Comparison of ENCODE assay signal across 9 cellular contexts in the genomic region with DNA sequence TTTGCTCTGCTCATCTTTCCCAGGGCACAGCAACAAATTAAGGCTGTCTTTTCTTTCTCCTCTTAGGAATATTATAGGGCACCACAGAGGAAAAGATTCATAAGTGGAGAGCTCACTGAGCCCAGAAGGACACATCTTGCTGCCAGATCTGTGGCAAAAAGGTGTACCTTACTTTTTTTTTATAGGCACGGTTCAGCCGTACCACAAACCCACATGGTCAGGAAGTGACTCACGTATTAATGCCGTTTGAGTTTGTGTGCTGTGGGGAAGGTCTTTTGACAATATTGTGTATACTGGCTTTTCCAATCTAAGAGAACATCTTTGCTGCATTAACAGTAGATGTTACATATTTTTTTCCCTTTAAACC. TPM values are rescaled to one million over a fixed set of nuclear protein-coding genes. Genes with fewer than 3 reads are reported as not detected.
DNase-seq lines count a peak whose midpoint lies in the region; ATAC-seq, FAIRE-seq and TF ChIP-seq lines count a peak whose summit lies in the region.
"Had no signal": no experiment of that assay in that cellular context is flagged by ENCODE, and none has a peak within 500 bp of the region (broad histone marks: within the 10 kb centered on the region; RNA-seq: fewer than 3 reads in every experiment).

No MANE protein-coding gene starts in this region.

- H3K27ac Mint-ChIP-seq in activated T-helper 1 cell treated with anti-CD3 and anti-CD28 coated beads, Interleukin-12 subunit alpha, Interleukin-12 subunit beta, Interleukin-2, Interleukin-4 antibody, amounts not matched to agents 30 ng/mL and 10 ng/mL and 1 ng/mL, durations not matched to agents 14 hours and 24 hours and 36 hours, result peak overlapping the region; percentile 88

- intact Hi-C loops in activated T-helper 1 cell treated with anti-CD3 and anti-CD28 coated beads, Interleukin-12 subunit alpha, Interleukin-12 subunit beta, Interleukin-2, Interleukin-4 antibody, amounts not matched to agents 30 ng/mL and 10 ng/mL and 1 ng/mL, durations not matched to agents 14 hours and 24 hours and 36 hours (cut with micrococcal nuclease), result loop anchor here (1.0 to 10.0 kb wide), 4 partner anchors 8 to 944 kb away; no protein-coding TSS in a partner anchor
- intact Hi-C loops in transverse colon (cut with DNase I; ENCODE audit: low total_unique reads), result no loop called here

- 14 to 27% methylated on average over 4 of the region's 4 CpGs for WGBS in transverse colon (ENCODE audit: low coverage in 1 of 2), 2 donors

- no peak for TF ChIP-seq EP300 in transverse colon (IDR thresholded peaks at IDR 0.05; ENCODE audit: low read depth)

- H3K36me3 ChIP-seq in keratinocyte (ENCODE audit: control insufficient read depth in 2 of 2, extremely low read depth in 1 of 2, insufficient read depth in 2 of 2, low read length in 2 of 2), result no peaks in the 10 kb centered on the region
- no peaks in the 10 kb centered on the region for H3K36me3 ChIP-seq in transverse colon

- H3K4me3 ChIP-seq in keratinocyte (ENCODE audit: control insufficient read depth in 2 of 3, extremely low read depth in 1 of 3, insufficient read depth in 2 of 3, low read depth in 1 of 3, low read length in 3 of 3) (peak overlapping the region in 2 of 3 experiments; percentile 19 to 46), transverse colon (peak overlapping the region in 1 of 4 donors; percentile 15)

- no peak overlapping the region for H3K9ac ChIP-seq in keratinocyte (ENCODE audit: control insufficient read depth, extremely low read depth, insufficient read depth, low read length)

- TF ChIP-seq CTCF in keratinocyte (optimal IDR thresholded peaks at IDR 0.05 in 1 of 3, IDR thresholded peaks at IDR 0.05 in 1 of 3, conservative IDR thresholded peaks at IDR 0.05 in 1 of 3; ENCODE audit: extremely low read depth in 1 of 3, insufficient read depth in 2 of 3, low read length in 3 of 3), result no peak
- TF ChIP-seq CTCF in transverse colon (IDR thresholded peaks at IDR 0.05), result no peak

- peak overlapping the region; percentile 76 for H3K4me2 ChIP-seq in keratinocyte (ENCODE audit: control insufficient read depth, extremely low read depth, insufficient read depth, low read depth, low read length)

- H3K9me3 ChIP-seq in keratinocyte (ENCODE audit: control insufficient read depth, low read depth, low read length) (no peaks in the 10 kb centered on the region), transverse colon (no peaks in the 10 kb centered on the region)

- H3K9me1 ChIP-seq in keratinocyte (ENCODE audit: control insufficient read depth, extremely low read depth, insufficient read depth, low read length), result no peaks in the 10 kb centered on the region

- H3K79me2 ChIP-seq in keratinocyte (ENCODE audit: control insufficient read depth, insufficient read depth, low read length), result no peaks in the 10 kb centered on the region

- H3K4me3 Mint-ChIP-seq in activated T-helper 1 cell treated with anti-CD3 and anti-CD28 coated beads, Interleukin-12 subunit alpha, Interleukin-12 subunit beta, Interleukin-2, Interleukin-4 antibody, amounts not matched to agents 30 ng/mL and 10 ng/mL and 1 ng/mL, durations not matched to agents 14 hours and 24 hours and 36 hours, result peak overlapping the region; percentile 66
- H3K4me3 Mint-ChIP-seq: neural crest cell had no signal

- peaks cover 25% of the 10 kb centered on the region for H3K4me1 ChIP-seq in keratinocyte (ENCODE audit: control insufficient read depth, extremely low read depth, insufficient read depth, low read length)
- peaks cover 20 to 56% (median 33%) of the 10 kb centered on the region in 4 donors for H3K4me1 ChIP-seq in transverse colon

- peak overlapping the region; percentile 10 for H2AFZ ChIP-seq in keratinocyte (ENCODE audit: control insufficient read depth, low read length)

- peak; percentile 68 for FAIRE-seq in keratinocyte (lab: Jason Lieb, UNC)

- H3K27ac ChIP-seq in keratinocyte (ENCODE audit: control insufficient read depth, insufficient read depth, low read length), result peak overlapping the region; percentile 10
- H3K27ac ChIP-seq in transverse colon, result peak overlapping the region; percentile 73 to 84 (median 82)

- peak; percentile 32 for DNase-seq in stimulated activated CD4-positive, alpha-beta T cell treated with anti-CD3 and anti-CD28 coated beads, Interleukin-1b, Interleukin-23, amount 100 ng/mL, for 48 hours
- no peak for DNase-seq in stimulated activated CD4-positive, alpha-beta T cell treated with anti-CD3 and anti-CD28 coated beads, Interleukin-4, amount 100 ng/mL, for 1 hour
- DNase-seq in NCI-H226, result peak; percentile 63
- DNase-seq in activated T-helper 1 cell treated with anti-CD3 and anti-CD28 coated beads, Interleukin-12 subunit alpha, Interleukin-12 subunit beta, Interleukin-2, Interleukin-4 antibody, amounts not matched to agents 30 ng/mL and 10 ng/mL and 1 ng/mL, durations not matched to agents 14 hours and 24 hours and 36 hours (ENCODE audit: low spot score), result peak; percentile 68
- peak; percentile 25 for DNase-seq in keratinocyte (ENCODE audit: low read depth, low spot score)
- DNase-seq in transverse colon, result no peak
- DNase-seq in NCI-H187 treated with DMSO at 0.1 percent for 48 hours (lab: John Stamatoyannopoulos, UW), result no peak

- peaks cover 3% of the 10 kb centered on the region for H3K36me3 Mint-ChIP-seq in activated T-helper 1 cell treated with anti-CD3 and anti-CD28 coated beads, Interleukin-12 subunit alpha, Interleukin-12 subunit beta, Interleukin-2, Interleukin-4 antibody, amounts not matched to agents 30 ng/mL and 10 ng/mL and 1 ng/mL, durations not matched to agents 14 hours and 24 hours and 36 hours (ENCODE audit: low read depth)

- H3K9me3 Mint-ChIP-seq in activated T-helper 1 cell treated with anti-CD3 and anti-CD28 coated beads, Interleukin-12 subunit alpha, Interleukin-12 subunit beta, Interleukin-2, Interleukin-4 antibody, amounts not matched to agents 30 ng/mL and 10 ng/mL and 1 ng/mL, durations not matched to agents 14 hours and 24 hours and 36 hours, result no peaks in the 10 kb centered on the region

- no peaks in the 10 kb centered on the region for H4K20me1 ChIP-seq in keratinocyte (ENCODE audit: control insufficient read depth, extremely low read depth, insufficient read depth, low read length)

- peak; percentile 42 for ATAC-seq in HG02852 (IDR thresholded peaks at IDR 0.05; ENCODE audit: unreplicated experiment)

- TF ChIP-seq POLR2A in transverse colon (IDR thresholded peaks at IDR 0.05), result no peak

- in situ Hi-C loops in transverse colon (cut with MboI; ENCODE audit: low pct_ligation_motif_present in 1 of 4, low pct_unique_long_range_greater_than_20kb in 1 of 4, low sequenced_read_pairs in 3 of 4), result loop anchor here in 1 of 4 donors (10.0 kb wide), 1 partner anchor 96 kb away; no protein-coding TSS in a partner anchor

- no peaks in the 10 kb centered on the region for H3K27me3 ChIP-seq in keratinocyte (ENCODE audit: control insufficient read depth, extremely low read depth, insufficient read depth, low read length)
- H3K27me3 ChIP-seq in transverse colon, result no peaks in the 10 kb centered on the region

- peaks cover 5% of the 10 kb centered on the region for H3K27me3 Mint-ChIP-seq in activated T-helper 1 cell treated with anti-CD3 and anti-CD28 coated beads, Interleukin-12 subunit alpha, Interleukin-12 subunit beta, Interleukin-2, Interleukin-4 antibody, amounts not matched to agents 30 ng/mL and 10 ng/mL and 1 ng/mL, durations not matched to agents 14 hours and 24 hours and 36 hours (ENCODE audit: insufficient read depth)

- peaks cover 58% of the 10 kb centered on the region for H3K4me1 Mint-ChIP-seq in activated T-helper 1 cell treated with anti-CD3 and anti-CD28 coated beads, Interleukin-12 subunit alpha, Interleukin-12 subunit beta, Interleukin-2, Interleukin-4 antibody, amounts not matched to agents 30 ng/mL and 10 ng/mL and 1 ng/mL, durations not matched to agents 14 hours and 24 hours and 36 hours (ENCODE audit: low read depth)
- H3K4me1 Mint-ChIP-seq: neural crest cell had no signal

- dilution Hi-C loops in keratinocyte (cut with MboI; ENCODE audit: extremely low pct_ligation_motif_present, low sequenced_read_pairs), result no loop called here

RNA-seq across cellular contexts. Expression of gene PAQR8, which starts 28.4 kb away (rescaled TPM):
- 2.5 and 2.8 TPM in 2 replicates for total RNA-seq in activated T-helper 1 cell treated with anti-CD3 and anti-CD28 coated beads, Interleukin-12 subunit alpha, Interleukin-12 subunit beta, Interleukin-2, Interleukin-4 antibody, amounts not matched to agents 30 ng/mL and 10 ng/mL and 1 ng/mL, durations not matched to agents 14 hours and 24 hours and 36 hours
- polyA plus RNA-seq in keratinocyte, result 0.80 to 1.6 TPM (median 1.3 TPM) in 3 replicates
- polyA plus RNA-seq in keratinocyte (2011; ENCODE audit: low read depth), result 0.14 TPM
- polyA plus RNA-seq in keratinocyte (2011; cell fraction: cytosol; rRNA removed), result 0.69 and 0.71 TPM in 2 replicates
- 1.1 and 1.3 TPM in 2 replicates for polyA plus RNA-seq in keratinocyte (2011; cell fraction: nucleus; rRNA removed)
- polyA plus RNA-seq in keratinocyte (2012; ENCODE audit: low replicate concordance), result 0.41 and 1.4 TPM in 2 replicates
- 1.5 to 2.4 TPM (median 1.6 TPM) in 3 replicates for polyA minus RNA-seq in keratinocyte
- polyA minus RNA-seq in keratinocyte (2011; cell fraction: cytosol; rRNA and poly(A)+ RNA removed), result 3.6 TPM
- polyA minus RNA-seq in keratinocyte (2011; cell fraction: nucleus; rRNA and poly(A)+ RNA removed), result 1.4 and 1.6 TPM in 2 replicates
- 100 to 1,000 TPM in 3 of 4 donors, 10 to 100 TPM in 1; 27.1 to 250 (median 159) TPM for total RNA-seq in transverse colon

RNA-seq across cellular contexts. Expression of gene EFHC1, which starts 29.8 kb away (rescaled TPM):
- 0.70 and 1.3 TPM in 2 replicates for total RNA-seq in activated T-helper 1 cell treated with anti-CD3 and anti-CD28 coated beads, Interleukin-12 subunit alpha, Interleukin-12 subunit beta, Interleukin-2, Interleukin-4 antibody, amounts not matched to agents 30 ng/mL and 10 ng/mL and 1 ng/mL, durations not matched to agents 14 hours and 24 hours and 36 hours
- 9.6 to 20.5 TPM (median 15.8 TPM) in 3 replicates for polyA plus RNA-seq in keratinocyte
- 3.1 TPM for polyA plus RNA-seq in keratinocyte (2011; ENCODE audit: low read depth)
- polyA plus RNA-seq in keratinocyte (2011; cell fraction: cytosol; rRNA removed), result 4.4 and 9.1 TPM in 2 replicates
- 49.8 and 56.3 TPM in 2 replicates for polyA plus RNA-seq in keratinocyte (2011; cell fraction: nucleus; rRNA removed)
- 7.2 and 14.2 TPM in 2 replicates for polyA plus RNA-seq in keratinocyte (2012; ENCODE audit: low replicate concordance)
- polyA minus RNA-seq in keratinocyte, result 7.5 to 10.6 TPM (median 9.5 TPM) in 3 replicates
- polyA minus RNA-seq in keratinocyte (2011; cell fraction: cytosol; rRNA and poly(A)+ RNA removed), result 5.8 TPM
- polyA minus RNA-seq in keratinocyte (2011; cell fraction: nucleus; rRNA and poly(A)+ RNA removed), result 8.0 and 16.5 TPM in 2 replicates
- 10 to 100 TPM; 17.1 to 28.4 (median 19.5) TPM for total RNA-seq in transverse colon

Comparison
In these comparisons a context has a peak if more than half of its experiments do, and no peak if none do; other contexts are left out.
1. DNase-seq: peak in stimulated activated CD4-positive, alpha-beta T cell treated with anti-CD3 and anti-CD28 coated beads, Interleukin-1b, Interleukin-23, amount 100 ng/mL, for 48 hours (single experiment), NCI-H226 (single experiment), activated T-helper 1 cell treated with anti-CD3 and anti-CD28 coated beads, Interleukin-12 subunit alpha, Interleukin-12 subunit beta, Interleukin-2, Interleukin-4 antibody, amounts not matched to agents 30 ng/mL and 10 ng/mL and 1 ng/mL, durations not matched to agents 14 hours and 24 hours and 36 hours (single experiment) and keratinocyte (single experiment); none in stimulated activated CD4-positive, alpha-beta T cell treated with anti-CD3 and anti-CD28 coated beads, Interleukin-4, amount 100 ng/mL, for 1 hour (single experiment), transverse colon (single experiment) and NCI-H187 treated with DMSO at 0.1 percent for 48 hours (single experiment).